Comparison of ENCODE assay signal across 12 cellular contexts in genomic region chr3:65402597-65402996, GRCh38.
DNase-seq lines count a peak whose midpoint lies in the region; ATAC-seq and TF ChIP-seq lines count a peak whose summit lies in the region.
"Had no signal": no experiment of that assay in that cellular context is flagged by ENCODE, and none has a peak within 500 bp of the region (broad histone marks: within the 10 kb centered on the region; RNA-seq: fewer than 3 reads in every experiment).

No MANE protein-coding gene starts in this region.

- H3K27ac ChIP-seq in Panc1 (ENCODE audit: low read length) (no peak overlapping the region), psoas muscle (no peak overlapping the region), hepatocyte (no peak overlapping the region)
- H3K27ac ChIP-seq: upper lobe of right lung had no signal

- no peaks in the 10 kb centered on the region for H4K20me1 ChIP-seq in hepatocyte (ENCODE audit: insufficient read depth, poor library complexity, severe bottlenecking)

- intact Hi-C loops in Panc1 (cut with micrococcal nuclease; ENCODE audit: unreplicated experiment) = no loop called here
- intact Hi-C loops in psoas muscle (cut with DNase I) = no loop called here

- WGBS in psoas muscle, 3 donors = 24 to 52% (median 35%) methylated on average over 7 of the region's 7 CpGs
- 83% methylated on average over 7 of the region's 7 CpGs for WGBS in hepatocyte (ENCODE audit: low lambda C conversion rate, missing lambda C conversion rate)

- H3K27ac Mint-ChIP-seq in activated CD4-positive, alpha-beta memory T cell treated with anti-CD3 and anti-CD28 coated beads, Interleukin-2, amount 10 ng/mL, durations not matched to agents 7 days and 5 days = no peak overlapping the region
- H3K27ac Mint-ChIP-seq: T-cell had no signal

- H3K4me1 ChIP-seq in Panc1 (ENCODE audit: control insufficient read depth, insufficient read depth, low read length) (no peaks in the 10 kb centered on the region), psoas muscle (peaks cover 5% of the 10 kb centered on the region), hepatocyte (ENCODE audit: insufficient read depth) (no peaks in the 10 kb centered on the region)
- H3K4me1 ChIP-seq: HAP-1, upper lobe of right lung had no signal

- no peaks in the 10 kb centered on the region for H3K9me2 ChIP-seq in hepatocyte (replicated peaks; ENCODE audit: insufficient read depth)

- H3K27me3 ChIP-seq in Panc1 (ENCODE audit: control insufficient read depth, insufficient read depth, low read length) = no peaks in the 10 kb centered on the region
- no peaks in the 10 kb centered on the region for H3K27me3 ChIP-seq in psoas muscle (ENCODE audit: insufficient read depth in 3 of 3, low read length in 2 of 3)
- no peaks in the 10 kb centered on the region for H3K27me3 ChIP-seq in hepatocyte
- H3K27me3 ChIP-seq: upper lobe of right lung had no signal

- no peaks in the 10 kb centered on the region for H3K79me2 ChIP-seq in hepatocyte

- no peaks in the 10 kb centered on the region for H3K9me3 ChIP-seq in Panc1 (ENCODE audit: control insufficient read depth, insufficient read depth, low read depth, low read length)
- no peaks in the 10 kb centered on the region for H3K9me3 ChIP-seq in psoas muscle
- H3K9me3 ChIP-seq in hepatocyte (ENCODE audit: low read depth) = no peaks in the 10 kb centered on the region
- H3K9me3 ChIP-seq: HAP-1, upper lobe of right lung had no signal

- peaks cover 2% of the 10 kb centered on the region for H3K9me3 Mint-ChIP-seq in activated CD4-positive, alpha-beta memory T cell treated with anti-CD3 and anti-CD28 coated beads, Interleukin-2, amount 10 ng/mL, durations not matched to agents 7 days and 5 days
- H3K9me3 Mint-ChIP-seq: T-cell had no signal

- no peaks in the 10 kb centered on the region for H3K36me3 Mint-ChIP-seq in activated CD4-positive, alpha-beta memory T cell treated with anti-CD3 and anti-CD28 coated beads, Interleukin-2, amount 10 ng/mL, durations not matched to agents 7 days and 5 days (ENCODE audit: low read depth)
- H3K36me3 Mint-ChIP-seq: T-cell had no signal

- H3K4me1 Mint-ChIP-seq in activated CD4-positive, alpha-beta memory T cell treated with anti-CD3 and anti-CD28 coated beads, Interleukin-2, amount 10 ng/mL, durations not matched to agents 7 days and 5 days = no peaks in the 10 kb centered on the region
- H3K4me1 Mint-ChIP-seq: T-cell had no signal

- H3K4me3 ChIP-seq in Panc1 (ENCODE audit: low read depth in 2 of 2, low read length in 2 of 2) (no peak overlapping the region), epithelial cell of proximal tubule (ENCODE audit: low read depth, low read length) (no peak overlapping the region), psoas muscle (no peak overlapping the region), hepatocyte (no peak overlapping the region)
- H3K4me3 ChIP-seq: HAP-1, upper lobe of right lung had no signal

- TF ChIP-seq CTCF in Panc1 (IDR thresholded peaks at IDR 0.05) = no peak
- peak; percentile 13 for TF ChIP-seq CTCF in epithelial cell of proximal tubule (conservative IDR thresholded peaks at IDR 0.05; ENCODE audit: low read depth, low read length)
- no peak for TF ChIP-seq CTCF in psoas muscle (IDR thresholded peaks at IDR 0.05)
- TF ChIP-seq CTCF in hepatocyte (IDR thresholded peaks at IDR 0.05; ENCODE audit: poor library complexity) = no peak

- no peak for ATAC-seq in Panc1
- peak; percentile 95 to 99 (median 98) for ATAC-seq in psoas muscle
- no peak for ATAC-seq in stimulated activated naive CD8-positive, alpha-beta T cell treated with anti-CD3 and anti-CD28 coated beads, Interleukin-15, Interleukin-2, amounts not matched to agents 100 U/mL and 50 U/mL, for 24 hours
- ATAC-seq: T-cell, upper lobe of right lung had no signal

- H3K36me3 ChIP-seq in Panc1 (ENCODE audit: control insufficient read depth, insufficient read depth, low read length) (no peaks in the 10 kb centered on the region; the same call in 1 of the 2 replicates), psoas muscle (ENCODE audit: insufficient read depth in 1 of 2, low read depth in 1 of 2) (no peaks in the 10 kb centered on the region), hepatocyte (replicated peaks; ENCODE audit: insufficient read depth, low read depth) (no peaks in the 10 kb centered on the region)
- H3K36me3 ChIP-seq: HAP-1, upper lobe of right lung had no signal

- no peak overlapping the region for H2AFZ ChIP-seq in hepatocyte

- no peak overlapping the region for H3K4me3 Mint-ChIP-seq in activated CD4-positive, alpha-beta memory T cell treated with anti-CD3 and anti-CD28 coated beads, Interleukin-2, amount 10 ng/mL, durations not matched to agents 7 days and 5 days
- H3K4me3 Mint-ChIP-seq: T-cell had no signal

- DNase-seq in GM04503 (ENCODE audit: low read depth) (peak; percentile 83), Panc1 (ENCODE audit: low read depth, low spot score) (peak; percentile 50), epithelial cell of proximal tubule (ENCODE audit: low read depth) (peak; percentile 81), psoas muscle (peak; percentile 61 to 89), hepatocyte (ENCODE audit: low spot score) (no peak)
- no peak for DNase-seq in activated CD4-positive, alpha-beta memory T cell treated with anti-CD3 and anti-CD28 coated beads, Interleukin-2, amount 10 ng/mL, durations not matched to agents 7 days and 5 days
- DNase-seq in stimulated activated CD4-positive, alpha-beta T cell treated with anti-CD3 and anti-CD28 coated beads, Interleukin-4, amount 100 ng/mL, for 1 hour = no peak
- DNase-seq in stimulated activated naive CD8-positive, alpha-beta T cell treated with anti-CD3 and anti-CD28 coated beads, Interleukin-15, Interleukin-2, amounts not matched to agents 100 U/mL and 50 U/mL, for 24 hours = no peak
- DNase-seq: activated gamma-delta T cell treated with Interleukin-2 at 50 U/mL for 16 hours, T-cell, upper lobe of right lung had no signal

- H3K27me3 Mint-ChIP-seq in activated CD4-positive, alpha-beta memory T cell treated with anti-CD3 and anti-CD28 coated beads, Interleukin-2, amount 10 ng/mL, durations not matched to agents 7 days and 5 days = no peaks in the 10 kb centered on the region
- H3K27me3 Mint-ChIP-seq: T-cell had no signal

- BruUV-seq in Panc1 (replicated peaks; lab: Mats Ljungman, UMichigan) = no TSS peak

- in situ Hi-C loops in Panc1 (cut with HindIII; ENCODE audit: low pct_unique_long_range_greater_than_20kb, low sequenced_read_pairs) = no loop called here

- H3K4me2 ChIP-seq in hepatocyte = no peak overlapping the region

- CTCF ChIA-PET in Panc1 (lab: Charles Lee) = no interaction called here
- CTCF ChIA-PET in activated CD4-positive, alpha-beta memory T cell treated with anti-CD3 and anti-CD28 coated beads, Interleukin-2, amount 10 ng/mL, durations not matched to agents 7 days and 5 days (lab: Charles Lee) = no interaction called here

- POLR2A ChIA-PET in Panc1 (lab: Charles Lee) = no interaction called here
- POLR2A ChIA-PET in activated CD4-positive, alpha-beta memory T cell treated with anti-CD3 and anti-CD28 coated beads, Interleukin-2, amount 10 ng/mL, durations not matched to agents 7 days and 5 days (lab: Charles Lee) = no interaction called here

Comparison
In these comparisons a context has a peak if more than half of its experiments do, and no peak if none do; other contexts are left out.
1. DNase-seq: peak in GM04503 (single experiment), Panc1 (single experiment), epithelial cell of proximal tubule (single experiment) and psoas muscle (2 of 2); none in activated CD4-positive, alpha-beta memory T cell treated with anti-CD3 and anti-CD28 coated beads, Interleukin-2, amount 10 ng/mL, durations not matched to agents 7 days and 5 days (single experiment), stimulated activated CD4-positive, alpha-beta T cell treated with anti-CD3 and anti-CD28 coated beads, Interleukin-4, amount 100 ng/mL, for 1 hour (single experiment), stimulated activated naive CD8-positive, alpha-beta T cell treated with anti-CD3 and anti-CD28 coated beads, Interleukin-15, Interleukin-2, amounts not matched to agents 100 U/mL and 50 U/mL, for 24 hours (single experiment) and hepatocyte (single experiment).
2. ATAC-seq: peak in psoas muscle (4 of 4); none in Panc1 (single experiment) and stimulated activated naive CD8-positive, alpha-beta T cell treated with anti-CD3 and anti-CD28 coated beads, Interleukin-15, Interleukin-2, amounts not matched to agents 100 U/mL and 50 U/mL, for 24 hours (single experiment).